14 cellular contexts compared by ENCODE assay signal in genomic region chr17:49110504-49110903, GRCh38. TPM values are rescaled to one million over a fixed set of nuclear protein-coding genes. Genes with fewer than 3 reads are reported as not detected.
"Had no signal": no experiment of that assay in that cellular context is flagged by ENCODE, and none has a peak within 500 bp of the region (broad histone marks: within the 10 kb centered on the region; RNA-seq: fewer than 3 reads in every experiment).

No MANE protein-coding gene starts in this region.

- H3K9me3 ChIP-seq: prostate gland, right lobe of liver, tibial nerve had no signal

- ATAC-seq: natural killer cell; right lobe of liver; stimulated activated naive B cell treated with anti-CD40 and anti-IgM and Interleukin-4, amounts not matched to agents 10 μg/mL and 1 μg/mL and 100 μg/mL, for 72 hours had no signal

- H3K9me3 Mint-ChIP-seq: activated naive CD4-positive, alpha-beta T cell treated with anti-CD3 and anti-CD28 coated beads, Interleukin-2, amount 50 U/mL, for 24 hours; central memory CD8-positive, alpha-beta T cell; natural killer cell; stimulated activated naive B cell treated with anti-CD40 and anti-IgM and Interleukin-4, amounts not matched to agents 10 μg/mL and 1 μg/mL and 100 μg/mL, for 72 hours had no signal

- H3K4me1 Mint-ChIP-seq: activated naive CD4-positive, alpha-beta T cell treated with anti-CD3 and anti-CD28 coated beads, Interleukin-2, amount 50 U/mL, for 24 hours; central memory CD8-positive, alpha-beta T cell; natural killer cell; stimulated activated naive B cell treated with anti-CD40 and anti-IgM and Interleukin-4, amounts not matched to agents 10 μg/mL and 1 μg/mL and 100 μg/mL, for 72 hours had no signal

- H3K36me3 ChIP-seq: prostate gland, right lobe of liver, tibial nerve had no signal

- H3K27me3 ChIP-seq: right lobe of liver had no signal

- H3K4me3 ChIP-seq: prostate gland, right lobe of liver, tibial nerve had no signal

- H3K4me1 ChIP-seq: prostate gland, right lobe of liver, tibial nerve had no signal

- H3K36me3 Mint-ChIP-seq: activated naive CD4-positive, alpha-beta T cell treated with anti-CD3 and anti-CD28 coated beads, Interleukin-2, amount 50 U/mL, for 24 hours; natural killer cell; stimulated activated naive B cell treated with anti-CD40 and anti-IgM and Interleukin-4, amounts not matched to agents 10 μg/mL and 1 μg/mL and 100 μg/mL, for 72 hours had no signal

- H3K4me3 Mint-ChIP-seq: activated naive CD4-positive, alpha-beta T cell treated with anti-CD3 and anti-CD28 coated beads, Interleukin-2, amount 50 U/mL, for 24 hours; central memory CD8-positive, alpha-beta T cell; natural killer cell; stimulated activated naive B cell treated with anti-CD40 and anti-IgM and Interleukin-4, amounts not matched to agents 10 μg/mL and 1 μg/mL and 100 μg/mL, for 72 hours had no signal

- H3K27ac Mint-ChIP-seq: activated naive CD4-positive, alpha-beta T cell treated with anti-CD3 and anti-CD28 coated beads, Interleukin-2, amount 50 U/mL, for 24 hours; natural killer cell; stimulated activated naive B cell treated with anti-CD40 and anti-IgM and Interleukin-4, amounts not matched to agents 10 μg/mL and 1 μg/mL and 100 μg/mL, for 72 hours had no signal

- H3K27ac ChIP-seq: prostate gland, right lobe of liver, tibial nerve had no signal

- DNase-seq: activated CD4-positive, CD25-positive, alpha-beta regulatory T cell; activated effector memory CD4-positive, alpha-beta T cell treated with Interleukin-2 at 50 U/mL for 16 hours; activated T-cell treated with anti-CD3 and anti-CD28 coated beads, Interleukin-2, amount 50 U/mL, for 1 hour; effector memory CD4-positive, alpha-beta T cell; natural killer cell; right lobe of liver; stimulated activated naive B cell treated with anti-CD40 and anti-IgM and Interleukin-4, amounts not matched to agents 10 μg/mL and 1 μg/mL and 100 μg/mL, for 72 hours had no signal

RNA-seq across cellular contexts. Expression of gene B4GALNT2, which starts 22.1 kb away (rescaled TPM):
- total RNA-seq: glomerular endothelial cell, lung microvascular endothelial cell, prostate gland, subcutaneous adipose tissue, tibial nerve had no signal
